17 cellular contexts compared by ENCODE assay signal in the genomic region with DNA sequence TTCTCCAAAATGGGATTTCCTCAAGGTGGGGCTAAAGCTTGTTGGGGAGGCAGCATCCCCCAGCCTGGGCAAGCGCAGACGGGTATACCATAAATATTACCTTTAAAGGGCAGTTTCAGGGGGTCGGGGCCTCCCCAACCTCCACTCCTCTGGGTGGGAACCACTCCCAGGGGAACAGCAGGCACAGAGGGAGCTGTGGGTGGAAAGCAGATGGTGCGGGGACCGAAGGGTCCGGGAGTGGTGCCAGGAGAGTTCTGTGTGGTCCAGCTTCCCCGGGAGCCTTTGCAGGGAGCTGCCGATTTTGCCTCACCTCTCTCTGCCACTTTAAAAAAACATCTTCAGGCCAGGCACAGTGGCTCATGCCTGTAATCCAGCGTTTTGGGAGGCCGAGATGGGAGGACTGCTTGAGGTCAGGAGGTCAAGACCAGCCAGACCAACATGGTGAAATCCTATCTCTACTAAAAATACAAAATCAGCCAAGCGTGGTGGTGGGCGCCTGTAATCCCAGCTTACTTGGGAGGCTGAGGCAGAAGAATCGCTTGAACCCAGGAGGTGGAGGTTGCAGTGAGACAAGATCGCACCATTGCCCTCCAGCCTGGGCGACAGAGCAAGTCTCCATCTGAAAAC.
DNase-seq lines count a peak whose midpoint lies in the region; ATAC-seq, FAIRE-seq and TF ChIP-seq lines count a peak whose summit lies in the region.
"Had no signal": no experiment of that assay in that cellular context is flagged by ENCODE, and none has a peak within 500 bp of the region (broad histone marks: within the 10 kb centered on the region; RNA-seq: fewer than 3 reads in every experiment).

No MANE protein-coding gene starts in this region.

- H3K27me3 Mint-ChIP-seq in effector memory CD8-positive, alpha-beta T cell = no peaks in the 10 kb centered on the region
- H3K27me3 Mint-ChIP-seq in stimulated activated naive B cell treated with anti-CD40 and anti-IgM and Interleukin-4, amounts not matched to agents 10 μg/mL and 1 μg/mL and 100 μg/mL, for 72 hours = no peaks in the 10 kb centered on the region

- no peaks in the 10 kb centered on the region for H4K20me1 ChIP-seq in DOHH2 (ENCODE audit: control insufficient read depth, insufficient read depth, low read depth, low read length)

- TF ChIP-seq CTCF in DOHH2 (IDR thresholded peaks at IDR 0.05; ENCODE audit: low read depth, low read length, poor library complexity, severe bottlenecking) = no peak

- H3K9me2 ChIP-seq in DOHH2 (replicated peaks; ENCODE audit: control insufficient read depth, low read length) = no peaks in the 10 kb centered on the region

- H3K36me3 Mint-ChIP-seq in effector memory CD8-positive, alpha-beta T cell (ENCODE audit: insufficient read depth) = peaks cover 11% of the 10 kb centered on the region
- peaks cover 30 to 48% of the 10 kb centered on the region in 2 donors for H3K36me3 Mint-ChIP-seq in stimulated activated naive B cell treated with anti-CD40 and anti-IgM and Interleukin-4, amounts not matched to agents 10 μg/mL and 1 μg/mL and 100 μg/mL, for 72 hours

- H3K9me3 ChIP-seq in DOHH2 (ENCODE audit: control insufficient read depth, insufficient read depth, low read length) = no peaks in the 10 kb centered on the region
- H3K9me3 ChIP-seq: BE2C, SJSA1 had no signal

- peak overlapping the region; percentile 70 for H3K4me2 ChIP-seq in DOHH2 (ENCODE audit: low read length)

- DNase-seq in NCI-H82 treated with DMSO at 0.1 percent for 48 hours (lab: John Stamatoyannopoulos, UW; ENCODE audit: unreplicated experiment) (peak; percentile 81), hepatic stellate cell (ENCODE audit: low spot score) (no peak), H54 (ENCODE audit: insufficient read length, low spot score) (no peak), COR-L47 (lab: John Stamatoyannopoulos, UW) (no peak)
- DNase-seq in effector memory CD8-positive, alpha-beta T cell = no peak
- DNase-seq in stimulated activated naive B cell treated with anti-CD40 and anti-IgM and Interleukin-4, amounts not matched to agents 10 μg/mL and 1 μg/mL and 100 μg/mL, for 72 hours = no peak
- DNase-seq: activated CD4-positive, alpha-beta T cell treated with anti-CD3 and anti-CD28 coated beads for 1 hour; activated effector memory CD4-positive, alpha-beta T cell treated with Interleukin-2 at 50 U/mL for 16 hours; amniotic stem cell; BE2C; DMS79; effector memory CD4-positive, alpha-beta T cell; NCI-H146; stimulated activated CD4-positive, alpha-beta T cell treated with anti-CD3 and anti-CD28 coated beads, Interleukin-4, amount 100 ng/mL, for 1 hour had no signal

- peaks cover 81% of the 10 kb centered on the region for H3K4me1 ChIP-seq in DOHH2 (ENCODE audit: control insufficient read depth, low read length)

- peaks cover 33% of the 10 kb centered on the region for H3F3A ChIP-seq in DOHH2 (ENCODE audit: control insufficient read depth, insufficient read depth)

- no peak overlapping the region for H3K27ac ChIP-seq in DOHH2 (ENCODE audit: low read depth, low read length)
- H3K27ac ChIP-seq: SJSA1 had no signal

- no peaks in the 10 kb centered on the region for H3K27me3 ChIP-seq in DOHH2 (ENCODE audit: control insufficient read depth, low read length)
- H3K27me3 ChIP-seq: SJSA1 had no signal

- no peak for ATAC-seq in effector memory CD8-positive, alpha-beta T cell (replicated peaks)
- no peak for ATAC-seq in stimulated activated naive B cell treated with anti-CD40 and anti-IgM and Interleukin-4, amounts not matched to agents 10 μg/mL and 1 μg/mL and 100 μg/mL, for 72 hours (replicated peaks)

- peaks cover 30% of the 10 kb centered on the region for H3K36me3 ChIP-seq in DOHH2 (ENCODE audit: control insufficient read depth, low read length)
- H3K36me3 ChIP-seq: BE2C, SJSA1 had no signal

- peak overlapping the region; percentile 21; the same call in 1 of the 2 replicates for H3K4me3 ChIP-seq in DOHH2 (ENCODE audit: low read length)
- H3K4me3 ChIP-seq: SJSA1 had no signal

- peaks cover 26 to 27% of the 10 kb centered on the region in 2 donors for H3K4me1 Mint-ChIP-seq in effector memory CD8-positive, alpha-beta T cell (ENCODE audit: low read depth in 2 of 2)
- H3K4me1 Mint-ChIP-seq in stimulated activated naive B cell treated with anti-CD40 and anti-IgM and Interleukin-4, amounts not matched to agents 10 μg/mL and 1 μg/mL and 100 μg/mL, for 72 hours = peaks cover 44 to 85% of the 10 kb centered on the region in 2 donors

- H3K4me3 Mint-ChIP-seq in effector memory CD8-positive, alpha-beta T cell = peak overlapping the region in 1 of 2 donors; percentile 65
- peak overlapping the region in 1 of 2 donors; percentile 37 for H3K4me3 Mint-ChIP-seq in stimulated activated naive B cell treated with anti-CD40 and anti-IgM and Interleukin-4, amounts not matched to agents 10 μg/mL and 1 μg/mL and 100 μg/mL, for 72 hours

- TF ChIP-seq POLR2A in H54 (IDR thresholded peaks at IDR 0.05; ENCODE audit: low read depth, low read length) = no peak

- peaks cover 21% of the 10 kb centered on the region for H3K79me2 ChIP-seq in DOHH2 (ENCODE audit: control insufficient read depth, low read length)

- H3K27ac Mint-ChIP-seq in effector memory CD8-positive, alpha-beta T cell = peak overlapping the region; percentile 70 to 73
- H3K27ac Mint-ChIP-seq in stimulated activated naive B cell treated with anti-CD40 and anti-IgM and Interleukin-4, amounts not matched to agents 10 μg/mL and 1 μg/mL and 100 μg/mL, for 72 hours = peak overlapping the region; percentile 56

- H3K9me3 Mint-ChIP-seq in effector memory CD8-positive, alpha-beta T cell = no peaks in the 10 kb centered on the region
- H3K9me3 Mint-ChIP-seq in stimulated activated naive B cell treated with anti-CD40 and anti-IgM and Interleukin-4, amounts not matched to agents 10 μg/mL and 1 μg/mL and 100 μg/mL, for 72 hours = no peaks in the 10 kb centered on the region

- no peak for FAIRE-seq in H54 (lab: Jason Lieb, UNC)
- FAIRE-seq: HTR-8/SVneo had no signal
